27 cellular contexts compared by ENCODE assay signal in genomic region chr17:39598635-39599005, GRCh38. TPM values are rescaled to one million over a fixed set of nuclear protein-coding genes. Genes with fewer than 3 reads are reported as not detected.
DNase-seq lines count a peak whose midpoint lies in the region; ATAC-seq and TF ChIP-seq lines count a peak whose summit lies in the region.
"Had no signal": no experiment of that assay in that cellular context is flagged by ENCODE, and none has a peak within 500 bp of the region (broad histone marks: within the 10 kb centered on the region; RNA-seq: fewer than 3 reads in every experiment).

No MANE protein-coding gene starts in this region.

- no peak overlapping the region for H2AFZ ChIP-seq in SK-N-SH (ENCODE audit: low read depth)
- no peak overlapping the region for H2AFZ ChIP-seq in hepatocyte

- CTCF ChIA-PET in SK-N-SH (lab: Yijun Ruan, JAX), result interaction anchor here (0.6 to 17.5 kb wide), 9 partner anchors 8 to 156 kb away, joined by 3 to 285 read pairs (median 4); partner anchors contain the start of genes NEUROD2 and PPP1R1B

- no peak for TF ChIP-seq RAD21 in SK-N-SH (IDR thresholded peaks at IDR 0.05; ENCODE audit: low read length)

- H3K4me1 ChIP-seq in left ventricle myocardium inferior (peaks cover 33% of the 10 kb centered on the region), SK-N-SH (ENCODE audit: control insufficient read depth in 1 of 2, insufficient read depth in 2 of 2, low read depth in 1 of 2, low read length in 1 of 2) (peaks cover 7 to 32% of the 10 kb centered on the region in 2 experiments), hepatocyte (ENCODE audit: insufficient read depth) (no peaks in the 10 kb centered on the region)
- H3K4me1 ChIP-seq: Caco-2 had no signal

- H3F3A ChIP-seq in SK-N-SH (replicated peaks; ENCODE audit: insufficient read depth), result no peaks in the 10 kb centered on the region

- 5% methylated on average over 16 of the region's 17 CpGs for WGBS in SK-N-SH (ENCODE audit: low lambda C conversion rate)
- 9% methylated on average over 17 of the region's 17 CpGs for WGBS in hepatocyte (ENCODE audit: low lambda C conversion rate, missing lambda C conversion rate)

- POLR2A ChIA-PET in SK-N-SH (lab: Yijun Ruan, JAX), result no interaction called here

- DNase-seq in left ventricle myocardium inferior, result no peak
- no peak for DNase-seq in Right ventricle myocardium inferior (ENCODE audit: missing footprints)
- DNase-seq in SK-N-SH, result peak; percentile 59
- no peak for DNase-seq in hepatocyte (ENCODE audit: low spot score)
- no peak for DNase-seq in A172 (ENCODE audit: low spot score)
- DNase-seq: activated CD8-positive, alpha-beta T cell treated with anti-CD3 and anti-CD28 coated beads for 36 hours; activated effector memory CD4-positive, alpha-beta T cell treated with anti-CD3 and anti-CD28 coated beads, Interleukin-2, amount 50 U/mL, for 16 hours; Caco-2; central memory CD4-positive, alpha-beta T cell; HFFc6; IMR-90; lower lobe of right lung; natural killer cell; NCI-H1048; NCI-H2029; stimulated activated CD4-positive, alpha-beta T cell treated with anti-CD3 and anti-CD28 coated beads, Interleukin-1b, Interleukin-23, amount 100 ng/mL, for 48 hours; stimulated activated CD8-positive, alpha-beta memory T cell treated with anti-CD3 and anti-CD28 coated beads, Interleukin-4, amount 100 ng/mL, for 48 hours; upper lobe of right lung had no signal

- H3K9me2 ChIP-seq in SK-N-SH, result no peaks in the 10 kb centered on the region
- H3K9me2 ChIP-seq in hepatocyte (replicated peaks; ENCODE audit: insufficient read depth), result no peaks in the 10 kb centered on the region

- TF ChIP-seq CTCF in left ventricle myocardium inferior (IDR thresholded peaks at IDR 0.05; ENCODE audit: borderline replicate concordance), result no peak
- no peak for TF ChIP-seq CTCF in SK-N-SH (IDR thresholded peaks at IDR 0.05)
- no peak for TF ChIP-seq CTCF in hepatocyte (IDR thresholded peaks at IDR 0.05; ENCODE audit: poor library complexity)

- H3K27ac ChIP-seq in left ventricle myocardium inferior (replicated peaks), result no peak overlapping the region
- no peak overlapping the region for H3K27ac ChIP-seq in SK-N-SH (ENCODE audit: low read depth in 2 of 2, low read length in 1 of 2)
- no peak overlapping the region for H3K27ac ChIP-seq in hepatocyte
- peak overlapping the region; percentile 27 for H3K27ac ChIP-seq in temporal lobe (ENCODE audit: low read depth, low read length)
- H3K27ac ChIP-seq: lower lobe of right lung, upper lobe of right lung had no signal

- TF ChIP-seq EP300 in SK-N-SH (IDR thresholded peaks at IDR 0.05; ENCODE audit: borderline replicate concordance in 1 of 2, low read depth in 1 of 2, low read length in 1 of 2), result no peak

- intact Hi-C loops in left ventricle myocardium inferior (cut with micrococcal nuclease), result no loop called here
- intact Hi-C loops in Right ventricle myocardium inferior (cut with DNase I), result no loop called here

- H3K27me3 ChIP-seq in left ventricle myocardium inferior (ENCODE audit: low read depth) (peaks cover 100% of the 10 kb centered on the region), SK-N-SH (ENCODE audit: insufficient read depth) (peaks cover 90% of the 10 kb centered on the region), hepatocyte (peaks cover 100% of the 10 kb centered on the region)

- ATAC-seq in Right ventricle myocardium inferior, result no peak
- ATAC-seq in HG02981 (IDR thresholded peaks at IDR 0.05; ENCODE audit: unreplicated experiment), result no peak
- no peak for ATAC-seq in GM19455 (IDR thresholded peaks at IDR 0.05; ENCODE audit: unreplicated experiment)
- ATAC-seq: activated CD8-positive, alpha-beta T cell treated with anti-CD3 and anti-CD28 coated beads for 36 hours; lower lobe of right lung; natural killer cell; upper lobe of right lung had no signal

- H3K9me3 ChIP-seq in left ventricle myocardium inferior (replicated peaks) (no peaks in the 10 kb centered on the region), SK-N-SH (no peaks in the 10 kb centered on the region), hepatocyte (ENCODE audit: low read depth) (no peaks in the 10 kb centered on the region)
- H3K9me3 ChIP-seq: Caco-2, lower lobe of right lung, upper lobe of right lung had no signal

- H3K4me3 ChIP-seq in left ventricle myocardium inferior (peak overlapping the region; percentile 46), SK-N-SH (ENCODE audit: low read depth in 2 of 2, low read length in 1 of 2) (no peak overlapping the region), hepatocyte (no peak overlapping the region)
- H3K4me3 ChIP-seq: lower lobe of right lung, smooth muscle cell, upper lobe of right lung had no signal

- no peaks in the 10 kb centered on the region for H3K36me3 ChIP-seq in left ventricle myocardium inferior
- no peaks in the 10 kb centered on the region for H3K36me3 ChIP-seq in SK-N-SH (replicated peaks in 1 of 2; ENCODE audit: control insufficient read depth in 1 of 2, insufficient read depth in 2 of 2, low read length in 1 of 2)
- H3K36me3 ChIP-seq in hepatocyte (replicated peaks; ENCODE audit: insufficient read depth, low read depth), result no peaks in the 10 kb centered on the region
- H3K36me3 ChIP-seq: lower lobe of right lung, upper lobe of right lung had no signal

- H3K4me2 ChIP-seq in SK-N-SH (peak overlapping the region; percentile 72), hepatocyte (peak overlapping the region; percentile 51)
- H3K4me2 ChIP-seq: smooth muscle cell had no signal

- peaks cover 17% of the 10 kb centered on the region; the same call in 1 of the 2 replicates for H4K20me1 ChIP-seq in SK-N-SH (ENCODE audit: insufficient read depth)
- no peaks in the 10 kb centered on the region for H4K20me1 ChIP-seq in hepatocyte (ENCODE audit: insufficient read depth, poor library complexity, severe bottlenecking)

- H3K79me2 ChIP-seq in SK-N-SH (ENCODE audit: insufficient read depth) (no peaks in the 10 kb centered on the region), hepatocyte (no peaks in the 10 kb centered on the region)

- no peak overlapping the region for H3K9ac ChIP-seq in SK-N-SH

TF ChIP-seq in SK-N-SH, 30 proteins besides CTCF, POLR2A, EP300 and RAD21:
- TF ChIP-seq TCF12 (IDR thresholded peaks at IDR 0.05) (peak; percentile 14; the same call in 1 of the 2 replicates), EZH2phosphoT487 (IDR thresholded peaks at IDR 0.05; ENCODE audit: borderline replicate concordance, low read depth) (peak; percentile 87; the same call in 1 of the 2 replicates), RXRA (IDR thresholded peaks at IDR 0.05; ENCODE audit: borderline replicate concordance, low read depth) (no peak)

RNA-seq across cellular contexts. Expression of gene NEUROD2, which starts 9.1 kb away (rescaled TPM):
- not detected for total RNA-seq in left ventricle myocardium inferior
- total RNA-seq in Right ventricle myocardium inferior, result not detected
- polyA plus RNA-seq in SK-N-SH (2012; rRNA removed), result not detected in 2 replicates
- not detected in 2 replicates for polyA plus RNA-seq in SK-N-SH (2012; cell fraction: cytosol; rRNA removed)
- 0.04 TPM in 1 of 2 replicates, not detected in the other for polyA plus RNA-seq in SK-N-SH (2012; cell fraction: nucleus; rRNA removed)
- not detected in 2 replicates for total RNA-seq in hepatocyte
- not detected in 2 replicates for polyA plus RNA-seq in hepatocyte
- 74.5 TPM for total RNA-seq in temporal lobe
- total RNA-seq in A172 (2014; rRNA removed; shearing (Covaris generic)), result not detected in 2 replicates
- total RNA-seq: activated CD8-positive, alpha-beta T cell treated with anti-CD3 and anti-CD28 coated beads for 36 hours; Caco-2; dermis microvascular lymphatic vessel endothelial cell; glomerular endothelial cell; HFFc6; IMR-90; kidney epithelial cell; lower lobe of right lung; natural killer cell; renal cortical epithelial cell; smooth muscle cell; T-helper 2 cell treated with Interferon-gamma antibody and Interleukin-4, amounts not matched to agents 100 ng/mL and 5 ng/mL, for 36 hours; upper lobe of right lung had no signal
- polyA plus RNA-seq: IMR-90 had no signal

RNA-seq across cellular contexts. Expression of gene PPP1R1B, which starts 28.1 kb away (rescaled TPM):
- 0.36 TPM for total RNA-seq in left ventricle myocardium inferior
- 0.89 TPM for total RNA-seq in Right ventricle myocardium inferior
- 0.05 and 0.07 TPM in 2 replicates for polyA plus RNA-seq in SK-N-SH (2012; rRNA removed)
- polyA plus RNA-seq in SK-N-SH (2012; cell fraction: cytosol; rRNA removed), result 0.05 and 0.12 TPM in 2 replicates
- polyA plus RNA-seq in SK-N-SH (2012; cell fraction: nucleus; rRNA removed), result not detected in 2 replicates
- total RNA-seq in hepatocyte, result 1.5 TPM in 2 replicates
- polyA plus RNA-seq in hepatocyte, result 3.7 TPM in 2 replicates
- 20.7 TPM for total RNA-seq in temporal lobe
- not detected in 2 replicates for total RNA-seq in A172 (2014; rRNA removed; shearing (Covaris generic))
- total RNA-seq: activated CD8-positive, alpha-beta T cell treated with anti-CD3 and anti-CD28 coated beads for 36 hours; Caco-2; dermis microvascular lymphatic vessel endothelial cell; glomerular endothelial cell; HFFc6; IMR-90; kidney epithelial cell; natural killer cell; smooth muscle cell; T-helper 2 cell treated with Interferon-gamma antibody and Interleukin-4, amounts not matched to agents 100 ng/mL and 5 ng/mL, for 36 hours had no signal
- polyA plus RNA-seq: IMR-90, smooth muscle cell had no signal

RNA-seq across cellular contexts. Expression of gene STARD3, which starts 38.3 kb away (rescaled TPM):
- total RNA-seq in left ventricle myocardium inferior (15.7 TPM), Right ventricle myocardium inferior (21.4 TPM), hepatocyte (61.6 and 76.5 TPM in 2 replicates), temporal lobe (19.9 TPM)
- polyA plus RNA-seq in SK-N-SH (2012; rRNA removed) (76.8 and 78.0 TPM in 2 replicates), hepatocyte (89.0 and 90.3 TPM in 2 replicates)
- 32.5 and 44.3 TPM in 2 replicates for polyA plus RNA-seq in SK-N-SH (2012; cell fraction: cytosol; rRNA removed)
- polyA plus RNA-seq in SK-N-SH (2012; cell fraction: nucleus; rRNA removed), result 330 and 615 TPM in 2 replicates
- total RNA-seq in A172 (2014; rRNA removed; shearing (Covaris generic)), result 35.1 and 42.9 TPM in 2 replicates

Comparison
In these comparisons a context has a peak if more than half of its experiments do, and no peak if none do; other contexts are left out.
1. RNA of gene NEUROD2, which starts 9.1 kb away (total RNA-seq): 74.5 TPM in temporal lobe (single experiment); not detected in left ventricle myocardium inferior (single experiment), not detected in Right ventricle myocardium inferior (single experiment), not detected in hepatocyte and not detected in A172; every median in the first group is over 10 times any median in the second.